In the genomic region with DNA sequence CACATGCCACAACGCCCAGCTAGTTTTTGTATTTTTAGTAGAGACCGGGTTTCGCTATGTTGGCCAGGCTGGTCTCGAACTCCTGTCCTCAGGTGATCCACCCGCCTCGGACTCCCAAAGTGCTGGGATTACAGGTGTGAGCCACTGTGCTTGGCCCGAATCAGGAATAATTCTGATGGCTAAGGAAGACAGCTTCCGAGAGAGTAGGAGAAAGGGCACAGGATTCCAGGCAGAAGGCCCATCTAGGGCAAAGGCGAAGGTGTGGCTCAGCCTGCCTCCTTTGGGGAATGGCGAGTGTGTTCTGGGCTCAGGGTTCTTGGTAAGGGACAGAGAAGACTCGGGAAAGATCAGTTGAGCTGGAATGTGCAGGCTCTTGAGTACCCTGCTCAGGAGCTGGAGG, we compare ENCODE assay signal across 2 cellular contexts.
TF ChIP-seq lines count a peak whose summit lies in the region.

No MANE protein-coding gene starts in this region.

TF ChIP-seq in GM23338, 12 proteins besides CTCF, POLR2A, EP300 and RAD21 (continued from another document):
- TF ChIP-seq EZH2phosphoT487 (IDR thresholded peaks at IDR 0.05; ENCODE audit: unreplicated experiment), result no peak

TF ChIP-seq in WTC11, 78 proteins besides CTCF, POLR2A, EP300 and RAD21:
- TF ChIP-seq, protein P1, sequence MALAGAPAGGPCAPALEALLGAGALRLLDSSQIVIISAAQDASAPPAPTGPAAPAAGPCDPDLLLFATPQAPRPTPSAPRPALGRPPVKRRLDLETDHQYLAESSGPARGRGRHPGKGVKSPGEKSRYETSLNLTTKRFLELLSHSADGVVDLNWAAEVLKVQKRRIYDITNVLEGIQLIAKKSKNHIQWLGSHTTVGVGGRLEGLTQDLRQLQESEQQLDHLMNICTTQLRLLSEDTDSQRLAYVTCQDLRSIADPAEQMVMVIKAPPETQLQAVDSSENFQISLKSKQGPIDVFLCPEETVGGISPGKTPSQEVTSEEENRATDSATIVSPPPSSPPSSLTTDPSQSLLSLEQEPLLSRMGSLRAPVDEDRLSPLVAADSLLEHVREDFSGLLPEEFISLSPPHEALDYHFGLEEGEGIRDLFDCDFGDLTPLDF (CRISPR knock-in tag; IDR thresholded peaks at IDR 0.05), result no peak
- TF ChIP-seq TEAD1 (CRISPR knock-in tag; IDR thresholded peaks at IDR 0.05) (no peak), PRRX2 (CRISPR knock-in tag; IDR thresholded peaks at IDR 0.05) (no peak), ZNF416 (CRISPR knock-in tag; IDR thresholded peaks at IDR 0.05) (no peak), ZNF396 (CRISPR knock-in tag; IDR thresholded peaks at IDR 0.05; ENCODE audit: borderline replicate concordance) (no peak), JUN (CRISPR knock-in tag; IDR thresholded peaks at IDR 0.05) (no peak), ZNF423 (CRISPR knock-in tag; IDR thresholded peaks at IDR 0.05) (no peak), ZNF121 (CRISPR knock-in tag; IDR thresholded peaks at IDR 0.05) (no peak), NR2C2 (CRISPR knock-in tag; IDR thresholded peaks at IDR 0.05) (no peak), TCF7 (CRISPR knock-in tag; IDR thresholded peaks at IDR 0.05; ENCODE audit: low read depth) (no peak), CREB1 (CRISPR knock-in tag; IDR thresholded peaks at IDR 0.05) (no peak), NFE2L1 (CRISPR knock-in tag; IDR thresholded peaks at IDR 0.05) (no peak), NR1H2 (CRISPR knock-in tag; IDR thresholded peaks at IDR 0.05) (no peak)
- TF ChIP-seq, protein P2, sequence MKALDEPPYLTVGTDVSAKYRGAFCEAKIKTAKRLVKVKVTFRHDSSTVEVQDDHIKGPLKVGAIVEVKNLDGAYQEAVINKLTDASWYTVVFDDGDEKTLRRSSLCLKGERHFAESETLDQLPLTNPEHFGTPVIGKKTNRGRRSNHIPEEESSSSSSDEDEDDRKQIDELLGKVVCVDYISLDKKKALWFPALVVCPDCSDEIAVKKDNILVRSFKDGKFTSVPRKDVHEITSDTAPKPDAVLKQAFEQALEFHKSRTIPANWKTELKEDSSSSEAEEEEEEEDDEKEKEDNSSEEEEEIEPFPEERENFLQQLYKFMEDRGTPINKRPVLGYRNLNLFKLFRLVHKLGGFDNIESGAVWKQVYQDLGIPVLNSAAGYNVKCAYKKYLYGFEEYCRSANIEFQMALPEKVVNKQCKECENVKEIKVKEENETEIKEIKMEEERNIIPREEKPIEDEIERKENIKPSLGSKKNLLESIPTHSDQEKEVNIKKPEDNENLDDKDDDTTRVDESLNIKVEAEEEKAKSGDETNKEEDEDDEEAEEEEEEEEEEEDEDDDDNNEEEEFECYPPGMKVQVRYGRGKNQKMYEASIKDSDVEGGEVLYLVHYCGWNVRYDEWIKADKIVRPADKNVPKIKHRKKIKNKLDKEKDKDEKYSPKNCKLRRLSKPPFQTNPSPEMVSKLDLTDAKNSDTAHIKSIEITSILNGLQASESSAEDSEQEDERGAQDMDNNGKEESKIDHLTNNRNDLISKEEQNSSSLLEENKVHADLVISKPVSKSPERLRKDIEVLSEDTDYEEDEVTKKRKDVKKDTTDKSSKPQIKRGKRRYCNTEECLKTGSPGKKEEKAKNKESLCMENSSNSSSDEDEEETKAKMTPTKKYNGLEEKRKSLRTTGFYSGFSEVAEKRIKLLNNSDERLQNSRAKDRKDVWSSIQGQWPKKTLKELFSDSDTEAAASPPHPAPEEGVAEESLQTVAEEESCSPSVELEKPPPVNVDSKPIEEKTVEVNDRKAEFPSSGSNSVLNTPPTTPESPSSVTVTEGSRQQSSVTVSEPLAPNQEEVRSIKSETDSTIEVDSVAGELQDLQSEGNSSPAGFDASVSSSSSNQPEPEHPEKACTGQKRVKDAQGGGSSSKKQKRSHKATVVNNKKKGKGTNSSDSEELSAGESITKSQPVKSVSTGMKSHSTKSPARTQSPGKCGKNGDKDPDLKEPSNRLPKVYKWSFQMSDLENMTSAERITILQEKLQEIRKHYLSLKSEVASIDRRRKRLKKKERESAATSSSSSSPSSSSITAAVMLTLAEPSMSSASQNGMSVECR (CRISPR knock-in tag; IDR thresholded peaks at IDR 0.05; ENCODE audit: borderline replicate concordance), result no peak
- TF ChIP-seq, protein P3, sequence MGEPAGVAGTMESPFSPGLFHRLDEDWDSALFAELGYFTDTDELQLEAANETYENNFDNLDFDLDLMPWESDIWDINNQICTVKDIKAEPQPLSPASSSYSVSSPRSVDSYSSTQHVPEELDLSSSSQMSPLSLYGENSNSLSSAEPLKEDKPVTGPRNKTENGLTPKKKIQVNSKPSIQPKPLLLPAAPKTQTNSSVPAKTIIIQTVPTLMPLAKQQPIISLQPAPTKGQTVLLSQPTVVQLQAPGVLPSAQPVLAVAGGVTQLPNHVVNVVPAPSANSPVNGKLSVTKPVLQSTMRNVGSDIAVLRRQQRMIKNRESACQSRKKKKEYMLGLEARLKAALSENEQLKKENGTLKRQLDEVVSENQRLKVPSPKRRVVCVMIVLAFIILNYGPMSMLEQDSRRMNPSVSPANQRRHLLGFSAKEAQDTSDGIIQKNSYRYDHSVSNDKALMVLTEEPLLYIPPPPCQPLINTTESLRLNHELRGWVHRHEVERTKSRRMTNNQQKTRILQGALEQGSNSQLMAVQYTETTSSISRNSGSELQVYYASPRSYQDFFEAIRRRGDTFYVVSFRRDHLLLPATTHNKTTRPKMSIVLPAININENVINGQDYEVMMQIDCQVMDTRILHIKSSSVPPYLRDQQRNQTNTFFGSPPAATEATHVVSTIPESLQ (CRISPR knock-in tag; IDR thresholded peaks at IDR 0.05), result no peak
- TF ChIP-seq, protein P4, sequence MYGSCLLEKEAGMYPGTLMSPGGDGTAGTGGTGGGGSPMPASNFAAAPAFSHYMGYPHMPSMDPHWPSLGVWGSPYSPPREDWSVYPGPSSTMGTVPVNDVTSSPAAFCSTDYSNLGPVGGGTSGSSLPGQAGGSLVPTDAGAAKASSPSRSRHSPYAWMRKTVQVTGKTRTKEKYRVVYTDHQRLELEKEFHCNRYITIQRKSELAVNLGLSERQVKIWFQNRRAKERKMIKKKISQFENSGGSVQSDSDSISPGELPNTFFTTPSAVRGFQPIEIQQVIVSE (CRISPR knock-in tag; IDR thresholded peaks at IDR 0.05; ENCODE audit: borderline replicate concordance), result no peak
- TF ChIP-seq, protein P5, sequence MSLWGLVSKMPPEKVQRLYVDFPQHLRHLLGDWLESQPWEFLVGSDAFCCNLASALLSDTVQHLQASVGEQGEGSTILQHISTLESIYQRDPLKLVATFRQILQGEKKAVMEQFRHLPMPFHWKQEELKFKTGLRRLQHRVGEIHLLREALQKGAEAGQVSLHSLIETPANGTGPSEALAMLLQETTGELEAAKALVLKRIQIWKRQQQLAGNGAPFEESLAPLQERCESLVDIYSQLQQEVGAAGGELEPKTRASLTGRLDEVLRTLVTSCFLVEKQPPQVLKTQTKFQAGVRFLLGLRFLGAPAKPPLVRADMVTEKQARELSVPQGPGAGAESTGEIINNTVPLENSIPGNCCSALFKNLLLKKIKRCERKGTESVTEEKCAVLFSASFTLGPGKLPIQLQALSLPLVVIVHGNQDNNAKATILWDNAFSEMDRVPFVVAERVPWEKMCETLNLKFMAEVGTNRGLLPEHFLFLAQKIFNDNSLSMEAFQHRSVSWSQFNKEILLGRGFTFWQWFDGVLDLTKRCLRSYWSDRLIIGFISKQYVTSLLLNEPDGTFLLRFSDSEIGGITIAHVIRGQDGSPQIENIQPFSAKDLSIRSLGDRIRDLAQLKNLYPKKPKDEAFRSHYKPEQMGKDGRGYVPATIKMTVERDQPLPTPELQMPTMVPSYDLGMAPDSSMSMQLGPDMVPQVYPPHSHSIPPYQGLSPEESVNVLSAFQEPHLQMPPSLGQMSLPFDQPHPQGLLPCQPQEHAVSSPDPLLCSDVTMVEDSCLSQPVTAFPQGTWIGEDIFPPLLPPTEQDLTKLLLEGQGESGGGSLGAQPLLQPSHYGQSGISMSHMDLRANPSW (CRISPR knock-in tag; conservative IDR thresholded peaks at IDR 0.05; ENCODE audit: low read depth), result no peak
- TF ChIP-seq, protein P6, sequence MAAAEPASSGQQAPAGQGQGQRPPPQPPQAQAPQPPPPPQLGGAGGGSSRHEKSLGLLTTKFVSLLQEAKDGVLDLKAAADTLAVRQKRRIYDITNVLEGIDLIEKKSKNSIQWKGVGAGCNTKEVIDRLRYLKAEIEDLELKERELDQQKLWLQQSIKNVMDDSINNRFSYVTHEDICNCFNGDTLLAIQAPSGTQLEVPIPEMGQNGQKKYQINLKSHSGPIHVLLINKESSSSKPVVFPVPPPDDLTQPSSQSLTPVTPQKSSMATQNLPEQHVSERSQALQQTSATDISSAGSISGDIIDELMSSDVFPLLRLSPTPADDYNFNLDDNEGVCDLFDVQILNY (CRISPR knock-in tag; IDR thresholded peaks at IDR 0.05), result no peak
- TF ChIP-seq, protein P7, sequence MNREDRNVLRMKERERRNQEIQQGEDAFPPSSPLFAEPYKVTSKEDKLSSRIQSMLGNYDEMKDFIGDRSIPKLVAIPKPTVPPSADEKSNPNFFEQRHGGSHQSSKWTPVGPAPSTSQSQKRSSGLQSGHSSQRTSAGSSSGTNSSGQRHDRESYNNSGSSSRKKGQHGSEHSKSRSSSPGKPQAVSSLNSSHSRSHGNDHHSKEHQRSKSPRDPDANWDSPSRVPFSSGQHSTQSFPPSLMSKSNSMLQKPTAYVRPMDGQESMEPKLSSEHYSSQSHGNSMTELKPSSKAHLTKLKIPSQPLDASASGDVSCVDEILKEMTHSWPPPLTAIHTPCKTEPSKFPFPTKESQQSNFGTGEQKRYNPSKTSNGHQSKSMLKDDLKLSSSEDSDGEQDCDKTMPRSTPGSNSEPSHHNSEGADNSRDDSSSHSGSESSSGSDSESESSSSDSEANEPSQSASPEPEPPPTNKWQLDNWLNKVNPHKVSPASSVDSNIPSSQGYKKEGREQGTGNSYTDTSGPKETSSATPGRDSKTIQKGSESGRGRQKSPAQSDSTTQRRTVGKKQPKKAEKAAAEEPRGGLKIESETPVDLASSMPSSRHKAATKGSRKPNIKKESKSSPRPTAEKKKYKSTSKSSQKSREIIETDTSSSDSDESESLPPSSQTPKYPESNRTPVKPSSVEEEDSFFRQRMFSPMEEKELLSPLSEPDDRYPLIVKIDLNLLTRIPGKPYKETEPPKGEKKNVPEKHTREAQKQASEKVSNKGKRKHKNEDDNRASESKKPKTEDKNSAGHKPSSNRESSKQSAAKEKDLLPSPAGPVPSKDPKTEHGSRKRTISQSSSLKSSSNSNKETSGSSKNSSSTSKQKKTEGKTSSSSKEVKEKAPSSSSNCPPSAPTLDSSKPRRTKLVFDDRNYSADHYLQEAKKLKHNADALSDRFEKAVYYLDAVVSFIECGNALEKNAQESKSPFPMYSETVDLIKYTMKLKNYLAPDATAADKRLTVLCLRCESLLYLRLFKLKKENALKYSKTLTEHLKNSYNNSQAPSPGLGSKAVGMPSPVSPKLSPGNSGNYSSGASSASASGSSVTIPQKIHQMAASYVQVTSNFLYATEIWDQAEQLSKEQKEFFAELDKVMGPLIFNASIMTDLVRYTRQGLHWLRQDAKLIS (CRISPR knock-in tag; IDR thresholded peaks at IDR 0.05; ENCODE audit: borderline replicate concordance), result no peak
